ENCODE assay signal across 13 cellular contexts in genomic region chr19:37933965-37934364, GRCh38. TPM values are rescaled to one million over a fixed set of nuclear protein-coding genes. Genes with fewer than 3 reads are reported as not detected.
DNase-seq lines count a peak whose midpoint lies in the region; ATAC-seq and TF ChIP-seq lines count a peak whose summit lies in the region.
"Had no signal": no experiment of that assay in that cellular context is flagged by ENCODE, and none has a peak within 500 bp of the region (broad histone marks: within the 10 kb centered on the region; RNA-seq: fewer than 3 reads in every experiment).

No MANE protein-coding gene starts in this region.

- intact Hi-C loops in breast epithelium (cut with DNase I; ENCODE audit: low total_unique reads) (no loop called here), transverse colon (cut with DNase I; ENCODE audit: low total_unique reads) (no loop called here)

- peak overlapping the region; percentile 40 to 83 for H3K27ac ChIP-seq in breast epithelium
- H3K27ac ChIP-seq in liver (ENCODE audit: low read depth in 1 of 2, low read length in 2 of 2), result peak overlapping the region; percentile 45 to 72
- H3K27ac ChIP-seq in transverse colon, result peak overlapping the region; percentile 82 to 91 (median 86)
- H3K27ac ChIP-seq: gastroesophageal sphincter had no signal

- in situ Hi-C loops in transverse colon (cut with MboI; ENCODE audit: low pct_ligation_motif_present in 1 of 4, low pct_unique_long_range_greater_than_20kb in 1 of 4, low sequenced_read_pairs in 3 of 4), result no loop called here

- no peak for TF ChIP-seq EP300 in transverse colon (IDR thresholded peaks at IDR 0.05; ENCODE audit: low read depth)

- H3K27ac Mint-ChIP-seq in activated naive CD4-positive, alpha-beta T cell treated with anti-CD3 and anti-CD28 coated beads, Interleukin-2, amount 50 U/mL, for 72 hours, result no peak overlapping the region
- H3K27ac Mint-ChIP-seq: T-helper 1 cell treated with Interleukin-12 subunit alpha and Interleukin-12 subunit beta and Interleukin-4 antibody, amounts not matched to agents 30 μg/mL and 1 μg/mL, for 36 hours had no signal

- DNase-seq in NCI-H748 (lab: John Stamatoyannopoulos, UW; ENCODE audit: unreplicated experiment) (peak; percentile 36), NCI-H748 treated with DMSO at 0.1 percent for 48 hours (lab: John Stamatoyannopoulos, UW) (no peak), breast epithelium (ENCODE audit: low spot score in 2 of 2) (no peak), transverse colon (no peak), SW 1271 (lab: John Stamatoyannopoulos, UW) (no peak)
- no peak for DNase-seq in activated CD8-positive, alpha-beta memory T cell treated with anti-CD3 and anti-CD28 coated beads for 24 hours
- DNase-seq in activated naive CD4-positive, alpha-beta T cell treated with anti-CD3 and anti-CD28 coated beads, Interleukin-2, amount 50 U/mL, for 72 hours (ENCODE audit: low spot score in 2 of 2), result no peak
- DNase-seq: MV-4-11 had no signal

- H3K9me3 Mint-ChIP-seq in activated naive CD4-positive, alpha-beta T cell treated with anti-CD3 and anti-CD28 coated beads, Interleukin-2, amount 50 U/mL, for 72 hours, result peaks cover 3 to 15% of the 10 kb centered on the region in 2 donors

- H3K9me3 ChIP-seq in breast epithelium (peaks cover 8 to 10% of the 10 kb centered on the region in 2 donors), liver (ENCODE audit: control insufficient read depth in 4 of 4, low read length in 3 of 4) (peaks cover 0 to 2% (median 0%) of the 10 kb centered on the region in 4 donors), transverse colon (no peaks in the 10 kb centered on the region)

- TF ChIP-seq CTCF in breast epithelium (IDR thresholded peaks at IDR 0.05) (no peak), liver (IDR thresholded peaks at IDR 0.05; ENCODE audit: low read depth, low read length, missing input control) (no peak), transverse colon (IDR thresholded peaks at IDR 0.05) (no peak)

- H3K4me3 ChIP-seq in breast epithelium (peak overlapping the region in 1 of 3 donors; percentile 54), liver (ENCODE audit: low read depth in 1 of 3, low read length in 3 of 3) (no peak overlapping the region), transverse colon (peak overlapping the region in 1 of 4 donors; percentile 50)
- H3K4me3 ChIP-seq: gastroesophageal sphincter, smooth muscle cell had no signal

- H3K27me3 ChIP-seq in breast epithelium (no peaks in the 10 kb centered on the region), liver (ENCODE audit: control insufficient read depth in 4 of 4, insufficient read depth in 4 of 4, low read length in 3 of 4) (no peaks in the 10 kb centered on the region), transverse colon (no peaks in the 10 kb centered on the region)
- H3K27me3 ChIP-seq: gastroesophageal sphincter had no signal

- H3K36me3 Mint-ChIP-seq in activated naive CD4-positive, alpha-beta T cell treated with anti-CD3 and anti-CD28 coated beads, Interleukin-2, amount 50 U/mL, for 72 hours, result peaks cover 21 to 36% of the 10 kb centered on the region in 2 donors

- WGBS in liver, result 22% methylated on average over 9 of the region's 9 CpGs
- 70% methylated on average over 9 of the region's 9 CpGs; no CpG with 5 or more reads in 1 of the 2 donors for WGBS in transverse colon (ENCODE audit: low coverage in 1 of 2), 2 donors

- H3K4me1 ChIP-seq in breast epithelium (peaks cover 0 to 11% of the 10 kb centered on the region in 2 donors), liver (ENCODE audit: control insufficient read depth in 4 of 4, insufficient read depth in 4 of 4, low read length in 3 of 4) (peaks cover 10 to 60% (median 51%) of the 10 kb centered on the region in 4 donors), transverse colon (peaks cover 13 to 88% (median 49%) of the 10 kb centered on the region in 4 donors)

- no peaks in the 10 kb centered on the region for H3K36me3 ChIP-seq in breast epithelium
- no peaks in the 10 kb centered on the region for H3K36me3 ChIP-seq in liver (ENCODE audit: control insufficient read depth in 4 of 4, insufficient read depth in 3 of 4, low read depth in 1 of 4, low read length in 3 of 4)
- H3K36me3 ChIP-seq in transverse colon, result no peaks in the 10 kb centered on the region
- H3K36me3 ChIP-seq: gastroesophageal sphincter had no signal

- ATAC-seq in activated naive CD4-positive, alpha-beta T cell treated with anti-CD3 and anti-CD28 coated beads, Interleukin-2, amount 50 U/mL, for 72 hours, result no peak
- ATAC-seq: gastroesophageal sphincter had no signal

- TF ChIP-seq RAD21 in liver (IDR thresholded peaks at IDR 0.05), result peak; percentile 45 to 59

- TF ChIP-seq POLR2A in breast epithelium (IDR thresholded peaks at IDR 0.05) (no peak), transverse colon (IDR thresholded peaks at IDR 0.05) (no peak)

- H3K9ac ChIP-seq in liver (ENCODE audit: low read depth in 1 of 2, low read length in 2 of 2), result no peak overlapping the region

TF ChIP-seq in liver, 16 proteins besides CTCF, POLR2A, EP300 and RAD21:
- TF ChIP-seq NR2F2 (IDR thresholded peaks at IDR 0.05) (no peak), SP1 (IDR thresholded peaks at IDR 0.05) (peak; percentile 90), MAX (IDR thresholded peaks at IDR 0.05) (peak; percentile 84), YY1 (IDR thresholded peaks at IDR 0.05) (peak; percentile 74), ZBTB33 (IDR thresholded peaks at IDR 0.05) (peak; percentile 46), REST (IDR thresholded peaks at IDR 0.05) (peak; percentile 63), RXRA (IDR thresholded peaks at IDR 0.05) (peak; percentile 94), FOXA1 (IDR thresholded peaks at IDR 0.05) (no peak), TAF1 (conservative IDR thresholded peaks at IDR 0.05) (no peak), JUND (IDR thresholded peaks at IDR 0.05) (peak; percentile 61 to 80), FOXA2 (IDR thresholded peaks at IDR 0.05) (peak; percentile 15), GABPA (IDR thresholded peaks at IDR 0.05 in 1 of 2, conservative IDR thresholded peaks at IDR 0.05 in 1 of 2) (peak in 1 of 2 donors; percentile 51), HNF4G (IDR thresholded peaks at IDR 0.05) (peak; percentile 90), ATF3 (IDR thresholded peaks at IDR 0.05) (peak; percentile 58), EGR1 (IDR thresholded peaks at IDR 0.05; ENCODE audit: low read depth in 2 of 2) (peak in 1 of 2 donors; percentile 32), HNF4A (conservative IDR thresholded peaks at IDR 0.05) (peak; percentile 94)

RNA-seq across cellular contexts. Expression of gene SIPA1L3, which starts 27.0 kb away (rescaled TPM):
- total RNA-seq in breast epithelium (10 to 100 TPM in 2 of 3 donors, 1 to 10 TPM in 1; 9.6 to 29.8 (median 28.5) TPM), liver (10 to 100 TPM in 1 of 2 donors, 1 to 10 TPM in 1; 6.4 to 10.0 TPM), transverse colon (100 to 1,000 TPM; 191 to 284 (median 231) TPM)
- 1 to 10 TPM; 2.4 to 2.5 TPM for polyA plus RNA-seq in liver
- total RNA-seq in activated naive CD4-positive, alpha-beta T cell treated with anti-CD3 and anti-CD28 coated beads, Interleukin-2, amount 50 U/mL, for 72 hours, result 10 to 100 TPM; 10.9 to 20.5 TPM

RNA-seq across cellular contexts. Expression of gene WDR87, which starts 27.6 kb away (rescaled TPM):
- total RNA-seq in breast epithelium (not detected), liver (not detected), transverse colon (not detected)
- not detected for polyA plus RNA-seq in liver
- not detected for total RNA-seq in activated naive CD4-positive, alpha-beta T cell treated with anti-CD3 and anti-CD28 coated beads, Interleukin-2, amount 50 U/mL, for 72 hours
- total RNA-seq: gastroesophageal sphincter, smooth muscle cell, subcutaneous adipose tissue had no signal
- polyA plus RNA-seq: smooth muscle cell had no signal

Comparison
In these comparisons a context has a peak if more than half of its experiments do, and no peak if none do; other contexts are left out.
1. RNA of gene SIPA1L3, which starts 27.0 kb away (total RNA-seq): 191 to 284 TPM in transverse colon; 9.6 to 29.8 TPM in breast epithelium, 10.9 to 20.5 TPM in activated naive CD4-positive, alpha-beta T cell treated with anti-CD3 and anti-CD28 coated beads, Interleukin-2, amount 50 U/mL, for 72 hours and 6.4 to 10.0 TPM in liver; every median in the first group is over 4 times any median in the second.
2. Peak in every context shown above with its lines, with median percentiles within 50 percentile points of each other: H3K27ac ChIP-seq.